In genomic region chr1:90488451-90488850, GRCh38 we compare ENCODE assay signal across 28 cellular contexts.
DNase-seq lines count a peak whose midpoint lies in the region; ATAC-seq, FAIRE-seq and TF ChIP-seq lines count a peak whose summit lies in the region.
"Had no signal": no experiment of that assay in that cellular context is flagged by ENCODE, and none has a peak within 500 bp of the region (broad histone marks: within the 10 kb centered on the region; RNA-seq: fewer than 3 reads in every experiment).

No MANE protein-coding gene starts in this region.

- no peaks in the 10 kb centered on the region for H3K9me3 Mint-ChIP-seq in endodermal cell
- H3K9me3 Mint-ChIP-seq: activated naive CD4-positive, alpha-beta T cell treated with anti-CD3 and anti-CD28 coated beads for 36 hours; activated T-cell treated with anti-CD3 and anti-CD28 coated beads, Interleukin-2, amount 50 U/mL, for 72 hours; type B pancreatic cell had no signal

- no peak overlapping the region for H3K27ac Mint-ChIP-seq in endodermal cell
- H3K27ac Mint-ChIP-seq: activated CD8-positive, alpha-beta memory T cell treated with anti-CD3 and anti-CD28 coated beads, Interleukin-2, amount 10 ng/mL, durations not matched to agents 7 days and 5 days; activated naive CD4-positive, alpha-beta T cell treated with anti-CD3 and anti-CD28 coated beads for 36 hours; activated T-cell treated with anti-CD3 and anti-CD28 coated beads, Interleukin-2, amount 50 U/mL, for 72 hours; memory B cell; type B pancreatic cell had no signal

- H3K9ac ChIP-seq in adipocyte (ENCODE audit: low read length) (no peak overlapping the region), endodermal cell (ENCODE audit: extremely low read depth, low read length, poor library complexity, severe bottlenecking) (no peak overlapping the region)
- H3K9ac ChIP-seq: BLaER1 treated with 17β-estradiol and CSF1 and Interleukin-3, amounts not matched to agents 10 nM and 100 nM had no signal

- H3K27me3 Mint-ChIP-seq in endodermal cell (ENCODE audit: insufficient read depth), result peaks cover 38% of the 10 kb centered on the region
- H3K27me3 Mint-ChIP-seq: activated CD8-positive, alpha-beta memory T cell treated with anti-CD3 and anti-CD28 coated beads, Interleukin-2, amount 10 ng/mL, durations not matched to agents 7 days and 5 days had no signal

- TF ChIP-seq CTCF in AG09309 (IDR thresholded peaks at IDR 0.05; ENCODE audit: control insufficient read depth, insufficient read depth, low read depth, low read length, missing control alignments) (no peak), foreskin keratinocyte (conservative IDR thresholded peaks at IDR 0.05) (no peak), D721Med (IDR thresholded peaks at IDR 0.05; ENCODE audit: insufficient read depth, missing control alignments) (no peak), endodermal cell (conservative IDR thresholded peaks at IDR 0.05) (no peak)

- H3K36me3 ChIP-seq in adipocyte (ENCODE audit: control insufficient read depth, insufficient read depth, low read length, severe bottlenecking), result no peaks in the 10 kb centered on the region
- H3K36me3 ChIP-seq in endodermal cell (ENCODE audit: control insufficient read depth, insufficient read depth, low read length), result no peaks in the 10 kb centered on the region
- H3K36me3 ChIP-seq: BLaER1 treated with 17β-estradiol and CSF1 and Interleukin-3, amounts not matched to agents 10 nM and 100 nM; neutrophil had no signal

- 96% methylated on average over 4 of the region's 5 CpGs; no CpG with 5 or more reads in 1 of the 2 experiments for WGBS in endodermal cell (ENCODE audit: insufficient coverage in 1 of 2, insufficient read length in 1 of 2), 2 experiments

- peak; percentile 57 for DNase-seq in AG09309 (ENCODE audit: low read depth)
- DNase-seq in HCEC 1CT, result peak; percentile 2
- peak; percentile 19 for DNase-seq in adipocyte (ENCODE audit: low read depth)
- DNase-seq in foreskin keratinocyte, result peak; percentile 19 to 29
- DNase-seq in D721Med (ENCODE audit: insufficient read length, low spot score), result no peak
- DNase-seq in endodermal cell, result no peak
- DNase-seq: activated CD4-positive, alpha-beta T cell treated with anti-CD3 and anti-CD28 coated beads, Interleukin-2, amount 50 U/mL, for 1 hour; activated CD8-positive, alpha-beta memory T cell treated with anti-CD3 and anti-CD28 coated beads, Interleukin-2, amount 10 ng/mL, durations not matched to agents 7 days and 5 days; activated naive CD4-positive, alpha-beta T cell treated with anti-CD3 and anti-CD28 coated beads for 36 hours; activated T-cell treated with anti-CD3 and anti-CD28 coated beads, Interleukin-2, amount 50 U/mL, for 72 hours; COR-L47; foreskin melanocyte; left cardiac atrium; NCI-H1092 treated with DMSO at 0.1 percent for 48 hours; NCI-H1930; NCI-H446; NCI-H82; stimulated activated CD8-positive, alpha-beta memory T cell treated with anti-CD3 and anti-CD28 coated beads, Interleukin-4, amount 100 ng/mL, for 48 hours; T-helper 9 cell had no signal

- peaks cover 20% of the 10 kb centered on the region for H3K4me1 Mint-ChIP-seq in endodermal cell
- H3K4me1 Mint-ChIP-seq: activated CD8-positive, alpha-beta memory T cell treated with anti-CD3 and anti-CD28 coated beads, Interleukin-2, amount 10 ng/mL, durations not matched to agents 7 days and 5 days; memory B cell had no signal

- H3K27me3 ChIP-seq in adipocyte (replicated peaks; ENCODE audit: control insufficient read depth, insufficient read depth, low read length) (peaks cover 3% of the 10 kb centered on the region), foreskin keratinocyte (peaks cover 3% of the 10 kb centered on the region), endodermal cell (ENCODE audit: control insufficient read depth, insufficient read depth, low read length, poor library complexity, severe bottlenecking) (peaks cover 19% of the 10 kb centered on the region)
- H3K27me3 ChIP-seq: BLaER1 treated with 17β-estradiol and CSF1 and Interleukin-3, amounts not matched to agents 10 nM and 100 nM; neutrophil had no signal

- H3K4me3 ChIP-seq in AG09309 (ENCODE audit: control insufficient read depth, low read depth, low read length) (no peak overlapping the region), adipocyte (ENCODE audit: low read length) (no peak overlapping the region), endodermal cell (ENCODE audit: low read length) (no peak overlapping the region)
- H3K4me3 ChIP-seq: A549; BLaER1 treated with 17β-estradiol and CSF1 and Interleukin-3, amounts not matched to agents 10 nM and 100 nM had no signal

- no peak for FAIRE-seq in D721Med (lab: Jason Lieb, UNC)
- FAIRE-seq: A549 had no signal

- H3K4me3 Mint-ChIP-seq in endodermal cell, result no peak overlapping the region
- H3K4me3 Mint-ChIP-seq: activated CD8-positive, alpha-beta memory T cell treated with anti-CD3 and anti-CD28 coated beads, Interleukin-2, amount 10 ng/mL, durations not matched to agents 7 days and 5 days; activated naive CD4-positive, alpha-beta T cell treated with anti-CD3 and anti-CD28 coated beads for 36 hours; activated T-cell treated with anti-CD3 and anti-CD28 coated beads, Interleukin-2, amount 50 U/mL, for 72 hours; memory B cell; type B pancreatic cell had no signal

- ATAC-seq in foreskin keratinocyte (no peak), GM18907 (IDR thresholded peaks at IDR 0.05; ENCODE audit: unreplicated experiment) (no peak), GM18519 (IDR thresholded peaks at IDR 0.05; ENCODE audit: low FRiP score, unreplicated experiment) (no peak)
- ATAC-seq: A549; activated CD8-positive, alpha-beta memory T cell treated with anti-CD3 and anti-CD28 coated beads, Interleukin-2, amount 10 ng/mL, durations not matched to agents 7 days and 5 days; activated T-cell treated with anti-CD3 and anti-CD28 coated beads, Interleukin-2, amount 50 U/mL, for 72 hours; left cardiac atrium; Right ventricle myocardium inferior had no signal

- H3K4me1 ChIP-seq in adipocyte (ENCODE audit: control insufficient read depth, insufficient read depth, low read length) (no peaks in the 10 kb centered on the region), foreskin keratinocyte (no peaks in the 10 kb centered on the region), endodermal cell (ENCODE audit: control insufficient read depth, insufficient read depth, low read length) (no peaks in the 10 kb centered on the region)
- H3K4me1 ChIP-seq: A549 had no signal

- H3K36me3 Mint-ChIP-seq in endodermal cell (ENCODE audit: low read depth), result no peaks in the 10 kb centered on the region
- H3K36me3 Mint-ChIP-seq: activated CD8-positive, alpha-beta memory T cell treated with anti-CD3 and anti-CD28 coated beads, Interleukin-2, amount 10 ng/mL, durations not matched to agents 7 days and 5 days; memory B cell; type B pancreatic cell had no signal

- no peaks in the 10 kb centered on the region for H3K9me3 ChIP-seq in adipocyte (ENCODE audit: control insufficient read depth, low read length)
- no peaks in the 10 kb centered on the region for H3K9me3 ChIP-seq in endodermal cell (ENCODE audit: control insufficient read depth, low read length)
- H3K9me3 ChIP-seq: A549; BLaER1 treated with 17β-estradiol and CSF1 and Interleukin-3, amounts not matched to agents 10 nM and 100 nM; neutrophil had no signal

- H3K27ac ChIP-seq in foreskin keratinocyte, result no peak overlapping the region
- no peak overlapping the region for H3K27ac ChIP-seq in endodermal cell (ENCODE audit: low read depth, low read length)
- H3K27ac ChIP-seq: A549; BLaER1 treated with 17β-estradiol and CSF1 and Interleukin-3, amounts not matched to agents 10 nM and 100 nM; epithelial cell of prostate; neutrophil had no signal

Comparison
In these comparisons a context has a peak if more than half of its experiments do, and no peak if none do; other contexts are left out.
1. DNase-seq: peak in AG09309 (single experiment), HCEC 1CT (single experiment), adipocyte (single experiment) and foreskin keratinocyte (2 of 2); none in D721Med (single experiment) and endodermal cell (single experiment).